In the genomic region with DNA sequence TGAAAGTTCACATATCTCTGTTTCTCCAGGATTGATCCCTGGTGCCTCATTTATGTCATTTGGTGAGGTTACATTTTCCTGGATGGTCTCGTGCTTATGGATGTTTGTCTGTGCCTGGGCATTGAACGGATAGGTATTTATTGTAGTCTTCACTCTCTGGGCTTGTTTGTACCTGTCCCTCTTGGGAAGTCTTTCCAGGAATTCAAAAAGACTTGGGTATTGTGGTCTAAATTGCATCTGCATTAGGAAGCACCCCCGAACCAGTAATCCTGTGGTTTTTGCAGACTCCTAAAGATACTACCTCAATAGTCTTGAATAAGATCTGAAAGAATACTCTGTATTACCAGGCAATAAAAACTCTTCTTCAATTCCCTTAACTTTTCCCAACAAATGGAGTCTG, we compare ENCODE assay signal across 7 cellular contexts.
"Had no signal": no experiment of that assay in that cellular context is flagged by ENCODE, and none has a peak within 500 bp of the region (broad histone marks: within the 10 kb centered on the region; RNA-seq: fewer than 3 reads in every experiment).

No MANE protein-coding gene starts in this region.

- FAIRE-seq: H1, H54, HTR-8/SVneo had no signal

- H3K4me3 ChIP-seq: GM23248 had no signal

- DNase-seq: GM23248, H9, HCEC 1CT, IMR-90 had no signal

- H3K4me3 Mint-ChIP-seq: H9 had no signal

- H3K27ac ChIP-seq: GM23248 had no signal

- H2AFZ ChIP-seq: GM23248 had no signal

- H3K9ac ChIP-seq: GM23248 had no signal
